Comparison of ENCODE assay signal across 16 cellular contexts in the genomic region with DNA sequence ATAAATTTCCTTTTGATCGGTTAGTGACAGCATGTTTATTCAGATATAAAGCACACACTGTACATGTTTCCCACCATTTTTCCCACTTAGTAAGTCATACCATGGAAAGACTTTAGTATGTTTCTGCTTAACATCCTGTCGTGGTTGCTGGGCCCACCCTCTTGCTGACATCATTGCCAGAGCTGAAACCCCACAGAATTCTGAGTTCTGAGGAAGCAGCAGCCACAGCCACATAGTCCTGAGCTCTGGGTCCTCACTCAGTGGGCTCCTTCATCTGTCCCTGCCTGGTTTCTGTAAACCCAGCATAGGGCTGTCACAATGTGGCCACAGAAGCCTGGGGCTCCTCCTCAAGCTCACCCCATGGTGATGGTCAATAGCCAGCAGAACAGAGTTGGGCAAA.
DNase-seq lines count a peak whose midpoint lies in the region; ATAC-seq and TF ChIP-seq lines count a peak whose summit lies in the region.
"Had no signal": no experiment of that assay in that cellular context is flagged by ENCODE, and none has a peak within 500 bp of the region (broad histone marks: within the 10 kb centered on the region; RNA-seq: fewer than 3 reads in every experiment).

No MANE protein-coding gene starts in this region.

- H3K36me3 ChIP-seq in GM23248 (ENCODE audit: low read depth) (no peaks in the 10 kb centered on the region), smooth muscle cell (ENCODE audit: low read depth) (no peaks in the 10 kb centered on the region)
- H3K36me3 ChIP-seq: BLaER1 treated with 17β-estradiol and CSF1 and Interleukin-3, amounts not matched to agents 10 nM and 100 nM had no signal

- H4K20me1 ChIP-seq in GM23248 (ENCODE audit: insufficient read depth), result no peaks in the 10 kb centered on the region
- H4K20me1 ChIP-seq in smooth muscle cell (ENCODE audit: low read depth), result no peaks in the 10 kb centered on the region
- H4K20me1 ChIP-seq: BLaER1 treated with 17β-estradiol and CSF1 and Interleukin-3, amounts not matched to agents 10 nM and 100 nM had no signal

- peak overlapping the region; percentile 6 for H3K4me3 Mint-ChIP-seq in T-helper 2 cell treated with Interferon-gamma antibody and Interleukin-4, amounts not matched to agents 5 μg/mL and 100 μg/mL, for 36 hours
- H3K4me3 Mint-ChIP-seq: stimulated activated naive CD8-positive, alpha-beta T cell treated with anti-CD3 and anti-CD28 coated beads, Interleukin-15, Interleukin-2, amounts not matched to agents 100 ng/mL and 50 ng/mL, for 24 hours had no signal

- H3K4me2 ChIP-seq in GM23248 (ENCODE audit: unreplicated experiment) (peak overlapping the region; percentile 44), smooth muscle cell (peak overlapping the region; percentile 41)

- H2AFZ ChIP-seq in GM23248 (no peak overlapping the region), smooth muscle cell (ENCODE audit: low read depth) (peak overlapping the region; percentile 22)

- no peak for ATAC-seq in activated CD4-positive, CD25-positive, alpha-beta regulatory T cell treated with anti-CD3 and anti-CD28 coated beads, Interleukin-2, amount 50 U/mL, for 24 hours
- no peak for ATAC-seq in GM21737 (IDR thresholded peaks at IDR 0.05; ENCODE audit: unreplicated experiment)
- ATAC-seq: HCT116, mucosa of descending colon, Panc1 had no signal

- 22 to 29% methylated on average over 2 of the region's 2 CpGs for WGBS in GM23248 (ENCODE audit: low coverage in 1 of 2, low lambda C conversion rate in 2 of 2, missing lambda C conversion rate in 2 of 2), 2 experiments
- 51% methylated on average over 2 of the region's 2 CpGs for WGBS in smooth muscle cell (ENCODE audit: low lambda C conversion rate)

- no peaks in the 10 kb centered on the region for H3K79me2 ChIP-seq in GM23248 (ENCODE audit: insufficient read depth)
- no peaks in the 10 kb centered on the region for H3K79me2 ChIP-seq in smooth muscle cell (ENCODE audit: low read depth)

- peaks cover 21% of the 10 kb centered on the region for H3K4me1 Mint-ChIP-seq in T-helper 2 cell treated with Interferon-gamma antibody and Interleukin-4, amounts not matched to agents 5 μg/mL and 100 μg/mL, for 36 hours (ENCODE audit: low read depth)

- H3K27me3 ChIP-seq in GM23248 (replicated peaks; ENCODE audit: insufficient read depth), result no peaks in the 10 kb centered on the region
- no peaks in the 10 kb centered on the region for H3K27me3 ChIP-seq in smooth muscle cell (ENCODE audit: low read depth)
- H3K27me3 ChIP-seq: BLaER1 treated with 17β-estradiol and CSF1 and Interleukin-3, amounts not matched to agents 10 nM and 100 nM had no signal

- H3K4me3 ChIP-seq in GM23248 (no peak overlapping the region), smooth muscle cell (no peak overlapping the region)
- H3K4me3 ChIP-seq: BLaER1 treated with 17β-estradiol and CSF1 and Interleukin-3, amounts not matched to agents 10 nM and 100 nM; mucosa of descending colon had no signal

- in situ Hi-C loops in GM23248 (cut with MboI), result no loop called here

- peaks cover 3% of the 10 kb centered on the region for H3K27me3 Mint-ChIP-seq in T-helper 2 cell treated with Interferon-gamma antibody and Interleukin-4, amounts not matched to agents 5 μg/mL and 100 μg/mL, for 36 hours (ENCODE audit: low read depth)
- H3K27me3 Mint-ChIP-seq: stimulated activated naive CD8-positive, alpha-beta T cell treated with anti-CD3 and anti-CD28 coated beads, Interleukin-15, Interleukin-2, amounts not matched to agents 100 ng/mL and 50 ng/mL, for 24 hours had no signal

- H3F3A ChIP-seq in GM23248 (ENCODE audit: insufficient read depth), result peaks cover 15% of the 10 kb centered on the region
- H3F3A ChIP-seq in smooth muscle cell (ENCODE audit: low read depth), result peaks cover 9% of the 10 kb centered on the region

- no peak for TF ChIP-seq CTCF in smooth muscle cell (IDR thresholded peaks at IDR 0.05; ENCODE audit: borderline replicate concordance, insufficient read depth, poor library complexity, severe bottlenecking)

- H3K4me1 ChIP-seq in GM23248 (ENCODE audit: insufficient read depth) (peaks cover 21% of the 10 kb centered on the region), smooth muscle cell (ENCODE audit: low read depth) (no peaks in the 10 kb centered on the region)

- H3K27ac ChIP-seq in GM23248 (peak overlapping the region; percentile 52), smooth muscle cell (ENCODE audit: low read depth) (peak overlapping the region; percentile 82)
- H3K27ac ChIP-seq: BLaER1 treated with 17β-estradiol and CSF1 and Interleukin-3, amounts not matched to agents 10 nM and 100 nM had no signal

- DNase-seq in activated T-cell treated with anti-CD3 and anti-CD28 coated beads, Interleukin-2, amount 50 U/mL, for 48 hours, result peak; percentile 33 to 48
- no peak for DNase-seq in activated T-cell treated with anti-CD3 and anti-CD28 coated beads, Interleukin-2, amount 50 U/mL, for 1 hour
- DNase-seq in GM23248, result peak; percentile 58
- peak; percentile 49 for DNase-seq in T-helper 2 cell treated with Interferon-gamma antibody and Interleukin-4, amounts not matched to agents 5 μg/mL and 100 μg/mL, for 36 hours (ENCODE audit: low spot score)
- no peak for DNase-seq in smooth muscle cell (lab: John Stamatoyannopoulos, UW; ENCODE audit: unreplicated experiment)
- DNase-seq in NCI-H1694 (lab: John Stamatoyannopoulos, UW), result no peak
- DNase-seq: activated gamma-delta T cell treated with Interleukin-2 at 50 U/mL for 16 hours, mucosa of descending colon, NCI-H2171, posterior cingulate gyrus had no signal

- no peak overlapping the region for H3K27ac Mint-ChIP-seq in T-helper 2 cell treated with Interferon-gamma antibody and Interleukin-4, amounts not matched to agents 5 μg/mL and 100 μg/mL, for 36 hours
- H3K27ac Mint-ChIP-seq: stimulated activated naive CD8-positive, alpha-beta T cell treated with anti-CD3 and anti-CD28 coated beads, Interleukin-15, Interleukin-2, amounts not matched to agents 100 ng/mL and 50 ng/mL, for 24 hours had no signal

- no peaks in the 10 kb centered on the region for H3K9me3 Mint-ChIP-seq in T-helper 2 cell treated with Interferon-gamma antibody and Interleukin-4, amounts not matched to agents 5 μg/mL and 100 μg/mL, for 36 hours
- H3K9me3 Mint-ChIP-seq: stimulated activated naive CD8-positive, alpha-beta T cell treated with anti-CD3 and anti-CD28 coated beads, Interleukin-15, Interleukin-2, amounts not matched to agents 100 ng/mL and 50 ng/mL, for 24 hours had no signal

- H3K36me3 Mint-ChIP-seq in T-helper 2 cell treated with Interferon-gamma antibody and Interleukin-4, amounts not matched to agents 5 μg/mL and 100 μg/mL, for 36 hours (ENCODE audit: low read depth), result no peaks in the 10 kb centered on the region

- H3K9me3 ChIP-seq in GM23248 (ENCODE audit: low read depth) (no peaks in the 10 kb centered on the region), smooth muscle cell (replicated peaks; ENCODE audit: low read depth) (no peaks in the 10 kb centered on the region)
- H3K9me3 ChIP-seq: mucosa of descending colon had no signal

- H3K9ac ChIP-seq in GM23248 (peak overlapping the region; percentile 37; the same call in 1 of the 2 replicates), smooth muscle cell (ENCODE audit: low read depth) (peak overlapping the region; percentile 15)
- H3K9ac ChIP-seq: BLaER1 treated with 17β-estradiol and CSF1 and Interleukin-3, amounts not matched to agents 10 nM and 100 nM had no signal

- no peaks in the 10 kb centered on the region for H3K9me2 ChIP-seq in GM23248 (ENCODE audit: insufficient read depth)

Comparison
In these comparisons a context has a peak if more than half of its experiments do, and no peak if none do; other contexts are left out.
1. DNase-seq: peak in activated T-cell treated with anti-CD3 and anti-CD28 coated beads, Interleukin-2, amount 50 U/mL, for 48 hours (2 of 2), GM23248 (single experiment) and T-helper 2 cell treated with Interferon-gamma antibody and Interleukin-4, amounts not matched to agents 5 μg/mL and 100 μg/mL, for 36 hours (single experiment); none in activated T-cell treated with anti-CD3 and anti-CD28 coated beads, Interleukin-2, amount 50 U/mL, for 1 hour (single experiment), smooth muscle cell (single experiment) and NCI-H1694 (single experiment).